ENCODE assay signal across 20 cellular contexts in the genomic region with DNA sequence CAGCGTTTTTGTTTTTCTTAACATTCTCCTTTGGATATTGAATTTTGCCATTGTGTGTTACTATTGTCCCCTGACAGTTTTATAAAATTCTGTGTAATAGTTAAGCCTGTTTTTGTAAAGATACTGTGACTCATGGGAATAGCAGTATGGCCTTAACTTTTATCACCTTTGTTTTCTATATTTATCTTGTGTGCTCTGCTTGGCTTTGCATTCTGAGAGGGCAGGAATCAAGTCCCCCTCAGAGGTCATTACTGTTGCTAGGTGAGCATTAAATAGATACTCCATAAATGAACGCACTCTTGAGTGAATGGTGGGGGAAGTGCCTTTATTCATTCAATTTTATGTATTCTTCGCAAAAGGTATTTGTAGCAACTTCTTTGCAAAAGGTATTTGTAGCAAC.
"Had no signal": no experiment of that assay in that cellular context is flagged by ENCODE, and none has a peak within 500 bp of the region (broad histone marks: within the 10 kb centered on the region; RNA-seq: fewer than 3 reads in every experiment).

No MANE protein-coding gene starts in this region.

- H3K27me3 ChIP-seq: brain microvascular endothelial cell, neutrophil, thyroid gland had no signal

- H2AFZ ChIP-seq: parathyroid adenoma had no signal

- H3K9me3 ChIP-seq: neutrophil, thyroid gland had no signal

- H3K36me3 Mint-ChIP-seq: naive thymus-derived CD8-positive, alpha-beta T cell had no signal

- H3K27me3 Mint-ChIP-seq: effector memory CD8-positive, alpha-beta T cell; memory B cell; naive thymus-derived CD8-positive, alpha-beta T cell; stimulated activated naive B cell treated with anti-CD40 and anti-IgM and Interleukin-4, amounts not matched to agents 10 μg/mL and 1 μg/mL and 100 μg/mL, for 72 hours had no signal

- ATAC-seq: effector memory CD8-positive, alpha-beta T cell; naive thymus-derived CD8-positive, alpha-beta T cell; stimulated activated naive B cell treated with anti-CD40 and anti-IgM and Interleukin-4, amounts not matched to agents 10 μg/mL and 1 μg/mL and 100 μg/mL, for 72 hours had no signal

- H3K9me3 Mint-ChIP-seq: activated T-helper 1 cell treated with anti-CD3 and anti-CD28 coated beads, Interleukin-12 subunit alpha, Interleukin-12 subunit beta, Interleukin-2, Interleukin-4 antibody, amounts not matched to agents 30 ng/mL and 10 ng/mL and 1 ng/mL, durations not matched to agents 14 hours and 24 hours and 36 hours; effector memory CD8-positive, alpha-beta T cell; memory B cell; naive thymus-derived CD8-positive, alpha-beta T cell; stimulated activated naive B cell treated with anti-CD40 and anti-IgM and Interleukin-4, amounts not matched to agents 10 μg/mL and 1 μg/mL and 100 μg/mL, for 72 hours had no signal

- H3K27ac Mint-ChIP-seq: activated T-helper 1 cell treated with anti-CD3 and anti-CD28 coated beads, Interleukin-12 subunit alpha, Interleukin-12 subunit beta, Interleukin-2, Interleukin-4 antibody, amounts not matched to agents 30 ng/mL and 10 ng/mL and 1 ng/mL, durations not matched to agents 14 hours and 24 hours and 36 hours; memory B cell; stimulated activated naive B cell treated with anti-CD40 and anti-IgM and Interleukin-4, amounts not matched to agents 10 μg/mL and 1 μg/mL and 100 μg/mL, for 72 hours had no signal

- FAIRE-seq: urothelium cell line had no signal

- H3K27ac ChIP-seq: brain microvascular endothelial cell, epithelial cell of prostate, neutrophil, parathyroid adenoma, thyroid gland had no signal

- H3K4me1 Mint-ChIP-seq: memory B cell had no signal

- H3K4me1 ChIP-seq: parathyroid adenoma had no signal

- H3K4me3 ChIP-seq: thyroid gland had no signal

- H3K4me3 Mint-ChIP-seq: activated T-helper 1 cell treated with anti-CD3 and anti-CD28 coated beads, Interleukin-12 subunit alpha, Interleukin-12 subunit beta, Interleukin-2, Interleukin-4 antibody, amounts not matched to agents 30 ng/mL and 10 ng/mL and 1 ng/mL, durations not matched to agents 14 hours and 24 hours and 36 hours; memory B cell; naive thymus-derived CD8-positive, alpha-beta T cell; stimulated activated naive B cell treated with anti-CD40 and anti-IgM and Interleukin-4, amounts not matched to agents 10 μg/mL and 1 μg/mL and 100 μg/mL, for 72 hours had no signal

- H3K36me3 ChIP-seq: brain microvascular endothelial cell, neutrophil, thyroid gland had no signal

- DNase-seq: activated CD4-positive, CD25-positive, alpha-beta regulatory T cell treated with anti-CD3 and anti-CD28 coated beads, Interleukin-2, amount 50 U/mL, for 72 hours; activated naive CD4-positive, alpha-beta T cell; anterior cingulate cortex; brain microvascular endothelial cell; dermis blood vessel endothelial cell; effector memory CD8-positive, alpha-beta T cell; foreskin melanocyte; head of caudate nucleus; islet precursor cell; naive thymus-derived CD8-positive, alpha-beta T cell; stimulated activated CD4-positive, alpha-beta T cell treated with anti-CD3 and anti-CD28 coated beads, Interleukin-2, amount 100 ng/mL, for 48 hours; stimulated activated naive B cell treated with anti-CD40 and anti-IgM and Interleukin-4, amounts not matched to agents 10 μg/mL and 1 μg/mL and 100 μg/mL, for 72 hours; T-helper 9 cell; thyroid gland had no signal
